24 cellular contexts compared by ENCODE assay signal in genomic region chr12:10249690-10250455, GRCh38. TPM values are rescaled to one million over a fixed set of nuclear protein-coding genes. Genes with fewer than 3 reads are reported as not detected.
DNase-seq lines count a peak whose midpoint lies in the region; ATAC-seq and TF ChIP-seq lines count a peak whose summit lies in the region.
"Had no signal": no experiment of that assay in that cellular context is flagged by ENCODE, and none has a peak within 500 bp of the region (broad histone marks: within the 10 kb centered on the region; RNA-seq: fewer than 3 reads in every experiment).

No MANE protein-coding gene starts in this region.

- POLR2A ChIA-PET in CD8-positive, alpha-beta T cell (lab: Charles Lee), result interaction anchor here (1.9 kb wide), 1 partner anchor 59 kb away, joined by 4 read pairs; no protein-coding TSS in a partner anchor
- POLR2A ChIA-PET in activated CD8-positive, alpha-beta T cell treated with anti-CD3 and anti-CD28 coated beads for 36 hours (lab: Charles Lee), result interaction anchor here (0.6 kb wide), 2 partner anchors 39 to 116 kb away, joined by 3 read pairs; no protein-coding TSS in a partner anchor

- H3K36me3 Mint-ChIP-seq in CD8-positive, alpha-beta T cell, result no peaks in the 10 kb centered on the region
- no peaks in the 10 kb centered on the region for H3K36me3 Mint-ChIP-seq in activated CD8-positive, alpha-beta T cell treated with anti-CD3 and anti-CD28 coated beads for 36 hours (ENCODE audit: low read depth)
- H3K36me3 Mint-ChIP-seq in HFFc6 (ENCODE audit: low read depth), result no peaks in the 10 kb centered on the region

- CTCF ChIA-PET in CD8-positive, alpha-beta T cell (lab: Charles Lee), result interaction anchor here (2.2 kb wide), 1 partner anchor 15 kb away, joined by 9 read pairs; no protein-coding TSS in a partner anchor
- CTCF ChIA-PET in activated CD8-positive, alpha-beta T cell treated with anti-CD3 and anti-CD28 coated beads for 36 hours (lab: Charles Lee), result interaction anchor here (1.0 to 2.4 kb wide), 3 partner anchors 14 to 117 kb away, joined by 3 to 14 read pairs (median 3); no protein-coding TSS in a partner anchor

- ATAC-seq in CD8-positive, alpha-beta T cell, result peak; percentile 51
- ATAC-seq in activated CD8-positive, alpha-beta T cell treated with anti-CD3 and anti-CD28 coated beads for 36 hours, result peak; percentile 77
- peak; percentile 48 to 62 for ATAC-seq in lower lobe of right lung
- no peak for ATAC-seq in HG02938 (IDR thresholded peaks at IDR 0.05; ENCODE audit: unreplicated experiment)
- ATAC-seq: gastrocnemius medialis had no signal

- TF ChIP-seq CTCF in CD8-positive, alpha-beta T cell (IDR thresholded peaks at IDR 0.05), result no peak
- TF ChIP-seq CTCF in GM12865 (IDR thresholded peaks at IDR 0.05; ENCODE audit: insufficient read depth, low read depth, low read length, missing control alignments), result no peak
- no peak for TF ChIP-seq CTCF in activated CD8-positive, alpha-beta T cell treated with anti-CD3 and anti-CD28 coated beads for 36 hours (IDR thresholded peaks at IDR 0.05)
- no peak for TF ChIP-seq CTCF in lower lobe of right lung (IDR thresholded peaks at IDR 0.05)
- TF ChIP-seq CTCF in HFFc6 (IDR thresholded peaks at IDR 0.05), result no peak

- peak in 3 of 7 experiments; percentile 14 to 38 (median 14) for DNase-seq in CD8-positive, alpha-beta T cell
- DNase-seq in GM12865 (ENCODE audit: low read depth) (peak; percentile 40), lower lobe of right lung (no peak), NCI-H2171 (lab: John Stamatoyannopoulos, UW) (no peak), HFFc6 (no peak)
- DNase-seq in activated CD8-positive, alpha-beta T cell treated with anti-CD3 and anti-CD28 coated beads for 36 hours, result peak; percentile 42
- DNase-seq in activated CD4-positive, CD25-positive, alpha-beta regulatory T cell treated with anti-CD3 and anti-CD28 coated beads, Interleukin-2, amount 50 U/mL, for 72 hours, result no peak
- DNase-seq: activated CD4-positive, alpha-beta T cell treated with anti-CD3 and anti-CD28 coated beads for 48 hours; erythroblast; gastrocnemius medialis; hypothalamus; Karpas-422; NCI-H1048; NCI-H2029; NCI-H345; NCI-H774; PC-9; SHP77; stimulated activated naive CD4-positive, alpha-beta T cell treated with Interleukin-2 at 50 U/mL for 16 hours; T-helper 1 cell; tibial artery had no signal

- no peak overlapping the region for H3K27ac ChIP-seq in CD8-positive, alpha-beta T cell (ENCODE audit: low read depth, low read length)
- no peak overlapping the region for H3K27ac ChIP-seq in lower lobe of right lung
- H3K27ac ChIP-seq: gastrocnemius medialis, PC-9, tibial artery had no signal

- H3K27ac Mint-ChIP-seq in CD8-positive, alpha-beta T cell, result peak overlapping the region; percentile 25
- peak overlapping the region; percentile 80 for H3K27ac Mint-ChIP-seq in activated CD8-positive, alpha-beta T cell treated with anti-CD3 and anti-CD28 coated beads for 36 hours
- no peak overlapping the region for H3K27ac Mint-ChIP-seq in HFFc6
- H3K27ac Mint-ChIP-seq: activated naive CD4-positive, alpha-beta T cell treated with anti-CD3 and anti-CD28 coated beads, Interleukin-2, amount 50 U/mL, for 72 hours; progenitor cell of endocrine pancreas had no signal

- no peak overlapping the region for H3K4me3 ChIP-seq in CD8-positive, alpha-beta T cell (ENCODE audit: low read depth, low read length)
- H3K4me3 ChIP-seq in GM12865 (ENCODE audit: low read depth, low read length) (no peak overlapping the region), lower lobe of right lung (no peak overlapping the region)
- H3K4me3 ChIP-seq: gastrocnemius medialis, PC-9, tibial artery had no signal

- H3K9me3 ChIP-seq in CD8-positive, alpha-beta T cell (ENCODE audit: low read length), result no peaks in the 10 kb centered on the region
- H3K9me3 ChIP-seq in lower lobe of right lung, result no peaks in the 10 kb centered on the region
- H3K9me3 ChIP-seq: gastrocnemius medialis, tibial artery had no signal

- H3K27me3 ChIP-seq in CD8-positive, alpha-beta T cell (ENCODE audit: insufficient read depth, low read length), result no peaks in the 10 kb centered on the region
- no peaks in the 10 kb centered on the region for H3K27me3 ChIP-seq in lower lobe of right lung (ENCODE audit: low read depth)
- H3K27me3 ChIP-seq: gastrocnemius medialis, tibial artery had no signal

- H3K9me3 Mint-ChIP-seq in CD8-positive, alpha-beta T cell, result peaks cover 2% of the 10 kb centered on the region
- H3K9me3 Mint-ChIP-seq in activated CD8-positive, alpha-beta T cell treated with anti-CD3 and anti-CD28 coated beads for 36 hours, result peaks cover 3% of the 10 kb centered on the region
- no peaks in the 10 kb centered on the region for H3K9me3 Mint-ChIP-seq in HFFc6
- H3K9me3 Mint-ChIP-seq: activated naive CD4-positive, alpha-beta T cell treated with anti-CD3 and anti-CD28 coated beads, Interleukin-2, amount 50 U/mL, for 72 hours had no signal

- no peaks in the 10 kb centered on the region for H3K36me3 ChIP-seq in CD8-positive, alpha-beta T cell (ENCODE audit: insufficient read depth, low read length)
- H3K36me3 ChIP-seq in lower lobe of right lung, result no peaks in the 10 kb centered on the region
- H3K36me3 ChIP-seq: gastrocnemius medialis, tibial artery had no signal

- peaks cover 26% of the 10 kb centered on the region for H3K4me1 Mint-ChIP-seq in CD8-positive, alpha-beta T cell (ENCODE audit: low read depth)
- peaks cover 28% of the 10 kb centered on the region for H3K4me1 Mint-ChIP-seq in activated CD8-positive, alpha-beta T cell treated with anti-CD3 and anti-CD28 coated beads for 36 hours (ENCODE audit: low read depth)
- H3K4me1 Mint-ChIP-seq in HFFc6 (ENCODE audit: low read depth), result no peaks in the 10 kb centered on the region

- intact Hi-C loops in CD8-positive, alpha-beta T cell (cut with DNase I, micrococcal nuclease), result loop anchor here in 1 of 2 experiments (5.0 kb wide), 1 partner anchor 32 kb away; no protein-coding TSS in a partner anchor
- intact Hi-C loops in activated CD8-positive, alpha-beta T cell treated with anti-CD3 and anti-CD28 coated beads for 36 hours (cut with micrococcal nuclease), result loop anchor here (5.0 kb wide), 1 partner anchor 52 kb away; no protein-coding TSS in a partner anchor
- intact Hi-C loops in lower lobe of right lung (cut with DNase I), result no loop called here

- peak overlapping the region; percentile 1 for H3K4me3 Mint-ChIP-seq in CD8-positive, alpha-beta T cell
- H3K4me3 Mint-ChIP-seq in activated CD8-positive, alpha-beta T cell treated with anti-CD3 and anti-CD28 coated beads for 36 hours, result peak overlapping the region; percentile 32
- H3K4me3 Mint-ChIP-seq in HFFc6, result no peak overlapping the region

- H3K27me3 Mint-ChIP-seq in CD8-positive, alpha-beta T cell (ENCODE audit: low read depth), result no peaks in the 10 kb centered on the region
- no peaks in the 10 kb centered on the region for H3K27me3 Mint-ChIP-seq in activated CD8-positive, alpha-beta T cell treated with anti-CD3 and anti-CD28 coated beads for 36 hours
- H3K27me3 Mint-ChIP-seq in HFFc6 (ENCODE audit: insufficient read depth), result peaks cover 7% of the 10 kb centered on the region
- H3K27me3 Mint-ChIP-seq: progenitor cell of endocrine pancreas had no signal

- H3K4me1 ChIP-seq in CD8-positive, alpha-beta T cell (ENCODE audit: insufficient read depth, low read length), result peaks cover 10% of the 10 kb centered on the region
- no peaks in the 10 kb centered on the region for H3K4me1 ChIP-seq in lower lobe of right lung
- H3K4me1 ChIP-seq: gastrocnemius medialis had no signal

RNA-seq across cellular contexts. Expression of gene GABARAPL1, which starts 37.2 kb away (rescaled TPM):
- 100 to 1,000 TPM; 377 to 380 TPM for total RNA-seq in CD8-positive, alpha-beta T cell
- 1 to 10 TPM; 6.9 to 7.5 TPM for total RNA-seq in activated CD8-positive, alpha-beta T cell treated with anti-CD3 and anti-CD28 coated beads for 36 hours
- total RNA-seq in lower lobe of right lung, result 108 TPM
- 100 to 1,000 TPM; 152 to 231 (median 162) TPM for total RNA-seq in HFFc6 (2021; fragmentation: NEBNext Ultra II Directional; extraction: Animal tissue kit (Norgen Biotek cat#: 25700))

RNA-seq across cellular contexts. Expression of gene KLRD1, which starts 57.8 kb away (rescaled TPM):
- total RNA-seq in CD8-positive, alpha-beta T cell, result 10 to 100 TPM; 12.3 to 13.1 TPM
- 10 to 100 TPM in 1 of 2 experiments, 1 to 10 TPM in 1; 6.9 to 10.8 TPM for total RNA-seq in activated CD8-positive, alpha-beta T cell treated with anti-CD3 and anti-CD28 coated beads for 36 hours
- 13.6 TPM for total RNA-seq in lower lobe of right lung
- total RNA-seq in HFFc6 (2021; fragmentation: NEBNext Ultra II Directional; extraction: Animal tissue kit (Norgen Biotek cat#: 25700)), result under 1 TPM; 0.14 to 0.78 (median 0.28) TPM

Comparison
In these comparisons a context has a peak if more than half of its experiments do, and no peak if none do; other contexts are left out.
1. DNase-seq: peak in GM12865 (single experiment) and activated CD8-positive, alpha-beta T cell treated with anti-CD3 and anti-CD28 coated beads for 36 hours (single experiment); none in lower lobe of right lung (single experiment), activated CD4-positive, CD25-positive, alpha-beta regulatory T cell treated with anti-CD3 and anti-CD28 coated beads, Interleukin-2, amount 50 U/mL, for 72 hours (single experiment), NCI-H2171 (single experiment) and HFFc6 (single experiment).
2. RNA of gene GABARAPL1, which starts 37.2 kb away (total RNA-seq): 377 to 380 TPM in CD8-positive, alpha-beta T cell, 152 to 231 TPM in HFFc6 and 108 TPM in lower lobe of right lung (single experiment); 6.9 to 7.5 TPM in activated CD8-positive, alpha-beta T cell treated with anti-CD3 and anti-CD28 coated beads for 36 hours; every median in the first group is over 10 times any median in the second.